8 cellular contexts compared by ENCODE assay signal in the genomic region with DNA sequence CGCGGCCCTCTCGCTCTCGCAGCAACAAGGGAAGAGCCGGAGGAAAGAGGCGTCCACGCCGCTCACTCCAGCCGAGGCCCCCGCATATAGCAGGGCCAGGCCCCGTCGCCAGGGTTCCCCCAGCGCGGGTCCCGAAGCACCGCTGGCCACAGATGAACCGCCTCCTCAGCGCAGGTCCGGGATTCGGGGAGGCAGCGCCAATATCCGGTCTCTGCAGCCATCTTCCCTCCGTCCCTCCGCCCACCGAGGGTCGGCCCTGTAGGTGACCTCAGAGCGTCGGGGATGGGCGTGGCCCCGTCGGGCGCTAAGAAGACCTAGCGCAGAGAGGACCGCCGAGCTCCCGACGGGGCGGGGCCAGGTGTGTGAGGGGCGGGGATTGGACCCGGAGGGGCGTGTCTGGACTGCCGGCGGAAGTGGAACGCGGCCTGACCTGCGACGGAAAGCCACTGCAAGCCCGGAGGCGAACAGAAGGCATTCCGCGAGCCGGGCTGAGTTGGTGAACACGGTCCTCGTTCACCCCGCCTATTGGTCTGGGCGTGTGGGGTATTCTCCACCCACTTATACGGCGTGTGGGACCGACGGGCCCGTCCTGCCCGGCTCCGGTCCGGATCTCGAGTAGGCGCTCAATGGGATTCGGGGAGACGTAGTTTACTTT. TPM values are rescaled to one million over a fixed set of nuclear protein-coding genes. Genes with fewer than 3 reads are reported as not detected.
A peak's percentile ranks its signal among the peaks of the same experiment; 100 is the strongest.
DNase-seq lines count a peak whose midpoint lies in the region; ATAC-seq and TF ChIP-seq lines count a peak whose summit lies in the region.

No MANE protein-coding gene starts in this region.

- ATAC-seq in GM19023 (IDR thresholded peaks at IDR 0.05; ENCODE audit: unreplicated experiment) (peak; percentile 94), HG03196 (IDR thresholded peaks at IDR 0.05; ENCODE audit: unreplicated experiment) (peak; percentile 98), activated B cell treated with CpG ODN at 0.5 μM for 24 hours (ENCODE audit: low read depth) (peak; percentile 94)

- TF ChIP-seq CTCF in AG09309 (IDR thresholded peaks at IDR 0.05; ENCODE audit: control insufficient read depth, insufficient read depth, low read depth, low read length, missing control alignments) (no peak), activated B cell treated with CpG ODN at 0.5 μM for 24 hours (IDR thresholded peaks at IDR 0.05) (no peak)

- H3K27ac Mint-ChIP-seq in activated B cell treated with CpG ODN at 0.5 μM for 24 hours, result peak overlapping the region; percentile 94
- peak overlapping the region; percentile 94 to 97 (median 96) for H3K27ac Mint-ChIP-seq in immature natural killer cell

- peak overlapping the region; percentile 77 for H3K27ac ChIP-seq in caudate nucleus (ENCODE audit: low read depth, low read length)

- intact Hi-C loops in activated B cell treated with CpG ODN at 0.5 μM for 24 hours (cut with micrococcal nuclease), result loop anchor here (1.0 kb wide), 7 partner anchors 14 to 229 kb away; a partner anchor contains a TSS

- peak overlapping the region; percentile 56 for H3K4me3 ChIP-seq in AG09309 (ENCODE audit: control insufficient read depth, low read depth, low read length)

- POLR2A ChIA-PET in activated B cell treated with CpG ODN at 0.5 μM for 24 hours (lab: Charles Lee), result interaction anchor here (0.6 to 3.4 kb wide), 26 partner anchors 9 to 612 kb away, joined by 3 to 97 read pairs (median 5); a partner anchor contains a TSS

- H3K4me1 Mint-ChIP-seq in activated B cell treated with CpG ODN at 0.5 μM for 24 hours (peaks cover 26% of the 10 kb centered on the region), immature natural killer cell (peaks cover 26 to 28% of the 10 kb centered on the region in 2 donors)

- H3K27me3 Mint-ChIP-seq in activated B cell treated with CpG ODN at 0.5 μM for 24 hours (no peaks in the 10 kb centered on the region), immature natural killer cell (ENCODE audit: low read depth in 3 of 3) (peaks cover 7 to 11% (median 8%) of the 10 kb centered on the region in 3 donors)

- peaks cover 45% of the 10 kb centered on the region for H3K36me3 Mint-ChIP-seq in activated B cell treated with CpG ODN at 0.5 μM for 24 hours (ENCODE audit: low read depth)
- H3K36me3 Mint-ChIP-seq in immature natural killer cell, result peaks cover 13 to 27% (median 18%) of the 10 kb centered on the region in 3 donors

- H3K9me3 Mint-ChIP-seq in activated B cell treated with CpG ODN at 0.5 μM for 24 hours (peaks cover 11% of the 10 kb centered on the region), immature natural killer cell (peaks cover 6 to 39% (median 26%) of the 10 kb centered on the region in 6 donors)

- DNase-seq in AG09309 (ENCODE audit: low read depth), result peak; percentile 60
- peak; percentile 99 for DNase-seq in NCI-H226
- peak; percentile 100 for DNase-seq in activated B cell treated with CpG ODN at 0.5 μM for 24 hours
- peak in 60 of 61 donors; percentile 10 to 93 (median 70) for DNase-seq in caudate nucleus (lab: John Stamatoyannopoulos, UW)
- DNase-seq in immature natural killer cell, result peak; percentile 98 to 99 (median 99)
- DNase-seq in smooth muscle cell of the brain vasculature (ENCODE audit: low read depth, low spot score), result peak; percentile 73

- peak overlapping the region; percentile 93 for H3K4me3 Mint-ChIP-seq in activated B cell treated with CpG ODN at 0.5 μM for 24 hours
- peak overlapping the region; percentile 92 to 94 (median 93) for H3K4me3 Mint-ChIP-seq in immature natural killer cell

- CTCF ChIA-PET in activated B cell treated with CpG ODN at 0.5 μM for 24 hours (lab: Charles Lee), result interaction anchor here (0.6 to 1.3 kb wide), 3 partner anchors 28 to 543 kb away, joined by 3 to 5 read pairs (median 4); no protein-coding TSS in a partner anchor

RNA-seq across cellular contexts. Expression of a gene that starts 26.8 kb away (rescaled TPM):
- 28.6 and 29.5 TPM in 2 replicates for total RNA-seq in activated B cell treated with CpG ODN at 0.5 μM for 24 hours
- 10 to 100 TPM; 53.3 to 98.2 (median 70.1) TPM for polyA plus RNA-seq in immature natural killer cell

RNA-seq across cellular contexts. Expression of a gene that starts 47.4 kb away (rescaled TPM):
- 181 and 189 TPM in 2 replicates for total RNA-seq in activated B cell treated with CpG ODN at 0.5 μM for 24 hours
- polyA plus RNA-seq in immature natural killer cell, result 10 to 100 TPM; 11.2 to 16.1 (median 12.2) TPM

Comparison
In these comparisons a context has a peak if more than half of its experiments do, and no peak if none do; other contexts are left out.
1. Peak in every context shown above with its lines: DNase-seq, ATAC-seq, H3K4me3 ChIP-seq and H3K27ac ChIP-seq.